2 cellular contexts compared by ENCODE assay signal in genomic region chr18:12278765-12279682, GRCh38.
A peak's percentile ranks its signal among the peaks of the same experiment; 100 is the strongest.
TF ChIP-seq lines count a peak whose summit lies in the region.

No MANE protein-coding gene starts in this region.

TF ChIP-seq in IMR-90, 13 proteins besides CTCF, POLR2A, EP300 and RAD21:
- TF ChIP-seq MAZ (IDR thresholded peaks at IDR 0.05; ENCODE audit: borderline replicate concordance, low read depth, low read length) (peak; percentile 65; the same call in 1 of the 2 replicates), MAFK (IDR thresholded peaks at IDR 0.05; ENCODE audit: low read depth, low read length) (peak; percentile 28; the same call in 1 of the 2 replicates), FOS (IDR thresholded peaks at IDR 0.05; ENCODE audit: low read depth, low read length) (peak; percentile 67), SMC3 (IDR thresholded peaks at IDR 0.05; ENCODE audit: low read depth, low read length) (no peak), USF2 (IDR thresholded peaks at IDR 0.05; ENCODE audit: low read depth, low read length) (peak; percentile 54), NFE2L2 (IDR thresholded peaks at IDR 0.05; ENCODE audit: low read depth, low read length) (no peak), CEBPB (IDR thresholded peaks at IDR 0.05; ENCODE audit: low read depth, low read length) (peak; percentile 94)
TF ChIP-seq in IMR-90: peak in this region for 5.

TF ChIP-seq in HepG2, 621 proteins besides CTCF, POLR2A, EP300 and RAD21 (continues in another document):
- TF ChIP-seq NCOA1 (CRISPR knock-in tag; IDR thresholded peaks at IDR 0.05) (no peak), HIC2 (CRISPR knock-in tag; IDR thresholded peaks at IDR 0.05; ENCODE audit: low read depth) (no peak), ZNF790 (CRISPR knock-in tag; IDR thresholded peaks at IDR 0.05; ENCODE audit: borderline replicate concordance) (no peak), ZNF136 (CRISPR knock-in tag; IDR thresholded peaks at IDR 0.05; ENCODE audit: low read depth) (no peak), ZNF510 (CRISPR knock-in tag; IDR thresholded peaks at IDR 0.05; ENCODE audit: low read depth) (no peak), ZNF567 (CRISPR knock-in tag; IDR thresholded peaks at IDR 0.05; ENCODE audit: borderline replicate concordance) (no peak), AKAP8 (CRISPR knock-in tag; IDR thresholded peaks at IDR 0.05) (no peak), SOX6 (IDR thresholded peaks at IDR 0.05) (no peak), SOX6 (CRISPR knock-in tag; IDR thresholded peaks at IDR 0.05) (no peak), NKX3-1 (CRISPR knock-in tag; IDR thresholded peaks at IDR 0.05) (no peak), ZNF772 (CRISPR knock-in tag; IDR thresholded peaks at IDR 0.05) (peak; percentile 67; the same call in 1 of the 2 replicates), PAWR (CRISPR knock-in tag; IDR thresholded peaks at IDR 0.05; ENCODE audit: borderline replicate concordance) (no peak), GMEB1 (CRISPR knock-in tag; IDR thresholded peaks at IDR 0.05; ENCODE audit: borderline replicate concordance) (no peak), HMG20A (CRISPR knock-in tag; IDR thresholded peaks at IDR 0.05; ENCODE audit: borderline replicate concordance) (no peak), CENPBD1 (CRISPR knock-in tag; IDR thresholded peaks at IDR 0.05; ENCODE audit: borderline replicate concordance, low read depth) (no peak), GFI1 (CRISPR knock-in tag; IDR thresholded peaks at IDR 0.05; ENCODE audit: borderline replicate concordance) (no peak), PHF21A (CRISPR knock-in tag; IDR thresholded peaks at IDR 0.05) (no peak), SNAPC2 (CRISPR knock-in tag; IDR thresholded peaks at IDR 0.05) (no peak), PREB (CRISPR knock-in tag; IDR thresholded peaks at IDR 0.05) (no peak), ARNT2 (CRISPR knock-in tag; IDR thresholded peaks at IDR 0.05; ENCODE audit: low read depth) (no peak), HNF4A (CRISPR knock-in tag; IDR thresholded peaks at IDR 0.05) (no peak), ZMYM3 (CRISPR knock-in tag; IDR thresholded peaks at IDR 0.05) (no peak), ZZZ3 (CRISPR knock-in tag; IDR thresholded peaks at IDR 0.05; ENCODE audit: borderline replicate concordance) (no peak), MLX (CRISPR knock-in tag; IDR thresholded peaks at IDR 0.05) (no peak), EEA1 (CRISPR knock-in tag; IDR thresholded peaks at IDR 0.05; ENCODE audit: borderline replicate concordance) (no peak), ZNF350 (CRISPR knock-in tag; IDR thresholded peaks at IDR 0.05; ENCODE audit: borderline replicate concordance, low read depth) (no peak), ZNF574 (CRISPR knock-in tag; IDR thresholded peaks at IDR 0.05) (peak; percentile 62; the same call in 1 of the 2 replicates), TRAFD1 (CRISPR knock-in tag; IDR thresholded peaks at IDR 0.05; ENCODE audit: borderline replicate concordance) (0 out of 2 replicates have a peak, but pooled peaks have one; percentile 14), ATF2 (CRISPR knock-in tag; IDR thresholded peaks at IDR 0.05) (no peak; the same call in 1 of the 2 replicates), ARID5B (CRISPR knock-in tag; IDR thresholded peaks at IDR 0.05) (peak; percentile 33; the same call in 1 of the 2 replicates), ZBTB7A (CRISPR knock-in tag; IDR thresholded peaks at IDR 0.05) (no peak), ZFP91 (CRISPR knock-in tag; IDR thresholded peaks at IDR 0.05; ENCODE audit: borderline replicate concordance) (0 out of 2 replicates have a peak, but pooled peaks have one; percentile 34), ZNF724P (CRISPR knock-in tag; IDR thresholded peaks at IDR 0.05; ENCODE audit: borderline replicate concordance) (no peak; the same call in 1 of the 2 replicates), SETDB1 (CRISPR knock-in tag; IDR thresholded peaks at IDR 0.05; ENCODE audit: borderline replicate concordance) (no peak), ZNF18 (CRISPR knock-in tag; IDR thresholded peaks at IDR 0.05; ENCODE audit: insufficient replicate concordance) (peak; percentile 58), ZNF670 (CRISPR knock-in tag; IDR thresholded peaks at IDR 0.05; ENCODE audit: borderline replicate concordance) (no peak), ZNF224 (CRISPR knock-in tag; IDR thresholded peaks at IDR 0.05) (no peak)
